In genomic region chr4:105637409-105638258, GRCh38 we compare ENCODE assay signal across 1 cellular context.
TF ChIP-seq lines count a peak whose summit lies in the region.

No MANE protein-coding gene starts in this region.

TF ChIP-seq in HEK293, 187 proteins besides CTCF, POLR2A, EP300 and RAD21 (continued from another document):
- TF ChIP-seq ZBTB44 (tag by site-specific recombination; IDR thresholded peaks at IDR 0.05) (peak; percentile 66), ZNF169 (tag by site-specific recombination; IDR thresholded peaks at IDR 0.05) (no peak), ZNF626 (tag by site-specific recombination; IDR thresholded peaks at IDR 0.05) (0 out of 2 replicates have a peak, but pooled peaks have one; percentile 62), OSR2 (tag by site-specific recombination; IDR thresholded peaks at IDR 0.05) (no peak), ZNF350 (tag by site-specific recombination; IDR thresholded peaks at IDR 0.05) (peak; percentile 70), ZNF623 (tag by site-specific recombination; IDR thresholded peaks at IDR 0.05) (no peak)
TF ChIP-seq in HEK293: peak in this region for 11.
